15 cellular contexts compared by ENCODE assay signal in the genomic region with DNA sequence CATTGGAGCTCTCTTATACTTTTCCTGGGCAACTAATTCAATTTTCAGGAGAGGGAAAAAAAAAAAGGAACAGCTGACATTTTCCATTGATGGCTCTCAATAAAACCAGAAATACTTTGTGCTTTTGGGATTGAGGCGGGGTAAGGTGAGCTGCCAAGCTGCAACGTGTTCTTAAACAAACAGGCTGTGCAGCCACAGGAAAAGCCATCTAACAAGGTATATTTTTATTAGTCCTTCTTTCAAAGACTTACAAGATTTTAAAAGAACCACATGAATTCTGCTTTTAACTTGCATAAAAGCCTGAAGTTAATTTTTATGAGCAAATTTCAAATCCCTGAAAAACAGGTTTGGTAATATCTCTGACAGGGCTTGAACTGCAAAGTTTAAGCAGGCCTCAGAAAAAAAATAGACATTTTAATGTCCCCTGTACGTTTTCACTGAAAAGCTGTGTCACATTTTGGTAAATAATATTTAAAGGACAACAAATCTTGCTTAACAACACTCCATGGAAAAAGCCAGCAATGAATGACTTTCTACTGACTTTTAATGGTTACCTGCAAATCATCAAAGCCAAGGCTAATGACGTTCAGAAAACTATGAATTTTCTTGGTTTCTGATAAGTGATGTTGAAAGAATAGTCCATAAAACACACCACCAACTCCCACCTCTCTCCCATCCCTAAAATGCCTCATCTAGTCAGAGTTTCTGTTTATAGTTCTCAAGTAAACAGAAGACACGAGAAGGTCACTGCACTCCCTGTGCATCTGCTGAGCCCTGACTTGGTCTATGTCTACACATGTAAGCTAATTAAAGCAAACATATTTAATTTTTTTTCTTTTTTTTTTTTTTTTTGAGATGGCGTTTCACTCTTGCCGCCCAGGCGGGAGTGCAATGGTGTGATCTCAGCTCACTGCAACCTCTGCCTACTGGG.
DNase-seq lines count a peak whose midpoint lies in the region; ATAC-seq and TF ChIP-seq lines count a peak whose summit lies in the region.
"Had no signal": no experiment of that assay in that cellular context is flagged by ENCODE, and none has a peak within 500 bp of the region (broad histone marks: within the 10 kb centered on the region; RNA-seq: fewer than 3 reads in every experiment).

No MANE protein-coding gene starts in this region.

- H3K4me1 Mint-ChIP-seq in mesothelial cell of epicardium, result peaks cover 73% of the 10 kb centered on the region

- TF ChIP-seq POLR2A in uterus (IDR thresholded peaks at IDR 0.05), result no peak

- H3K4me3 Mint-ChIP-seq in mesothelial cell of epicardium, result no peak overlapping the region
- H3K4me3 Mint-ChIP-seq: B cell; CD4-positive, alpha-beta T cell had no signal

- WGBS in right cardiac atrium, result 85% methylated on average over 8 of the region's 8 CpGs

- intact Hi-C loops in uterus (cut with DNase I; ENCODE audit: low total_unique reads) (no loop called here), right cardiac atrium (cut with DNase I) (no loop called here), colonic mucosa (cut with DNase I) (no loop called here)

- TF ChIP-seq CTCF in mesothelial cell of epicardium (IDR thresholded peaks at IDR 0.05; ENCODE audit: unreplicated experiment) (no peak), uterus (IDR thresholded peaks at IDR 0.05) (peak in 1 of 4 experiments; percentile 16), colonic mucosa (IDR thresholded peaks at IDR 0.05) (no peak)

- H3K4me1 ChIP-seq in uterus (peaks cover 0 to 5% of the 10 kb centered on the region in 2 donors), right cardiac atrium (ENCODE audit: control insufficient read depth, insufficient read depth, low read length) (no peaks in the 10 kb centered on the region), colonic mucosa (no peaks in the 10 kb centered on the region)

- peak overlapping the region; percentile 94 for H3K27ac Mint-ChIP-seq in mesothelial cell of epicardium
- H3K27ac Mint-ChIP-seq: B cell; CD4-positive, alpha-beta T cell had no signal

- H3K36me3 Mint-ChIP-seq in mesothelial cell of epicardium, result no peaks in the 10 kb centered on the region

- peak; percentile 21 for DNase-seq in LoVo (ENCODE audit: low spot score)
- peak; percentile 7 for DNase-seq in amniotic epithelial cell (ENCODE audit: low read depth)
- DNase-seq in mesothelial cell of epicardium (ENCODE audit: low spot score in 2 of 2, unreplicated experiment in 2 of 2), result no peak
- peak; percentile 45 to 85 for DNase-seq in uterus
- DNase-seq in right cardiac atrium, result no peak
- no peak for DNase-seq in colonic mucosa
- no peak for DNase-seq in cortex of kidney (lab: John Stamatoyannopoulos, UW)
- DNase-seq: CD4-positive, alpha-beta T cell; H7; NCI-H187; NCI-H2171; NCI-H446; NCI-H69; OCI-M1 had no signal

- no peaks in the 10 kb centered on the region for H3K9me3 ChIP-seq in uterus
- no peaks in the 10 kb centered on the region for H3K9me3 ChIP-seq in right cardiac atrium (ENCODE audit: control insufficient read depth, low read length)
- H3K9me3 ChIP-seq in colonic mucosa, result no peaks in the 10 kb centered on the region

- H3K27me3 ChIP-seq in uterus (no peaks in the 10 kb centered on the region), right cardiac atrium (ENCODE audit: control insufficient read depth, insufficient read depth) (no peaks in the 10 kb centered on the region), colonic mucosa (no peaks in the 10 kb centered on the region)

- H3K36me3 ChIP-seq in uterus (no peaks in the 10 kb centered on the region), colonic mucosa (no peaks in the 10 kb centered on the region)

- H3K4me3 ChIP-seq in uterus (no peak overlapping the region), right cardiac atrium (ENCODE audit: low read length) (no peak overlapping the region), colonic mucosa (no peak overlapping the region)

- H3K27ac ChIP-seq in uterus, result peak overlapping the region; percentile 87
- H3K27ac ChIP-seq in right cardiac atrium (ENCODE audit: low read length), result no peak overlapping the region
- no peak overlapping the region for H3K27ac ChIP-seq in colonic mucosa

- H3K9me3 Mint-ChIP-seq in mesothelial cell of epicardium, result no peaks in the 10 kb centered on the region
- H3K9me3 Mint-ChIP-seq: CD4-positive, alpha-beta T cell had no signal

- H3K27me3 Mint-ChIP-seq in mesothelial cell of epicardium (ENCODE audit: low read depth), result no peaks in the 10 kb centered on the region
- H3K27me3 Mint-ChIP-seq: B cell; CD4-positive, alpha-beta T cell had no signal

- H3K9ac ChIP-seq in colonic mucosa (ENCODE audit: low read depth in 2 of 2, low read length in 2 of 2), result no peak overlapping the region

- no peak for ATAC-seq in right cardiac atrium

Comparison
In these comparisons a context has a peak if more than half of its experiments do, and no peak if none do; other contexts are left out.
1. DNase-seq: peak in LoVo (single experiment), amniotic epithelial cell (single experiment) and uterus (2 of 2); none in mesothelial cell of epicardium (0 of 2), right cardiac atrium (0 of 3), colonic mucosa (single experiment) and cortex of kidney (single experiment).
2. H3K27ac ChIP-seq: peak in uterus (2 of 2); none in right cardiac atrium (single experiment) and colonic mucosa (single experiment).